In genomic region chr1:111620412-111620971, GRCh38 we compare ENCODE assay signal across 8 cellular contexts. TPM values are rescaled to one million over a fixed set of nuclear protein-coding genes. Genes with fewer than 3 reads are reported as not detected.
DNase-seq lines count a peak whose midpoint lies in the region; ATAC-seq and TF ChIP-seq lines count a peak whose summit lies in the region.

No MANE protein-coding gene starts in this region.

- H3K27ac ChIP-seq in CD4-positive, CD25-positive, alpha-beta regulatory T cell (ENCODE audit: insufficient read depth, low read length, poor library complexity, severe bottlenecking), result peak overlapping the region; percentile 91
- H3K27ac ChIP-seq in OCI-LY1 (ENCODE audit: low read depth, low read length, poor library complexity, severe bottlenecking), result peak overlapping the region; percentile 74
- H3K27ac ChIP-seq in coronary artery, result peak overlapping the region; percentile 95 to 98

- TF ChIP-seq CTCF in OCI-LY1 (IDR thresholded peaks at IDR 0.05; ENCODE audit: low read length) (no peak), coronary artery (IDR thresholded peaks at IDR 0.05) (no peak)

- H3K27ac Mint-ChIP-seq in CD4-positive, CD25-positive, alpha-beta regulatory T cell, result peak overlapping the region; percentile 95 to 97 (median 96)

- H3K79me2 ChIP-seq in OCI-LY1 (ENCODE audit: insufficient read depth, low read length), result peaks cover 49% of the 10 kb centered on the region

- peaks cover 74% of the 10 kb centered on the region for H3K4me1 ChIP-seq in CD4-positive, CD25-positive, alpha-beta regulatory T cell (ENCODE audit: control insufficient read depth, insufficient read depth, low read length, poor library complexity, severe bottlenecking)
- H3K4me1 ChIP-seq in OCI-LY1 (ENCODE audit: insufficient read depth, low read length, severe bottlenecking) (peaks cover 68% of the 10 kb centered on the region), mucosa of stomach (ENCODE audit: control insufficient read depth, insufficient read depth, low read length) (peaks cover 21% of the 10 kb centered on the region)

- H3K9me2 ChIP-seq in OCI-LY1 (ENCODE audit: low read depth, low read length), result no peaks in the 10 kb centered on the region

- H3K4me3 Mint-ChIP-seq in CD4-positive, CD25-positive, alpha-beta regulatory T cell, result peak overlapping the region; percentile 96 to 99 (median 98)

- H3K9ac ChIP-seq in OCI-LY1 (ENCODE audit: low read length) (peak overlapping the region; percentile 80), mucosa of stomach (ENCODE audit: low read length) (peak overlapping the region; percentile 84)

- H3F3A ChIP-seq in OCI-LY1 (ENCODE audit: insufficient read depth, low read length), result 0 out of 2 replicates have a peak, but pooled peaks cover 3% of the 10 kb centered on the region

- peaks cover 0 to 2% (median 0%) of the 10 kb centered on the region in 7 donors for H3K9me3 Mint-ChIP-seq in CD4-positive, CD25-positive, alpha-beta regulatory T cell

- peak overlapping the region; percentile 100 for H3K4me2 ChIP-seq in OCI-LY1 (ENCODE audit: low read length)

- no peaks in the 10 kb centered on the region for H3K9me3 ChIP-seq in CD4-positive, CD25-positive, alpha-beta regulatory T cell (ENCODE audit: control insufficient read depth in 2 of 2, low read length in 2 of 2)
- H3K9me3 ChIP-seq in OCI-LY1 (ENCODE audit: low read length) (no peaks in the 10 kb centered on the region), mucosa of stomach (ENCODE audit: control insufficient read depth, low read length) (no peaks in the 10 kb centered on the region)

- peaks cover 9% of the 10 kb centered on the region for H3K36me3 Mint-ChIP-seq in CD4-positive, CD25-positive, alpha-beta regulatory T cell

- ATAC-seq in CD4-positive, CD25-positive, alpha-beta regulatory T cell (ENCODE audit: low read depth in 2 of 2), result no peak
- ATAC-seq in GM21619 (IDR thresholded peaks at IDR 0.05; ENCODE audit: unreplicated experiment) (peak; percentile 10), HG03175 (IDR thresholded peaks at IDR 0.05; ENCODE audit: unreplicated experiment) (no peak)

- no peaks in the 10 kb centered on the region for H3K27me3 ChIP-seq in CD4-positive, CD25-positive, alpha-beta regulatory T cell (ENCODE audit: control insufficient read depth, insufficient read depth, low read length)
- H3K27me3 ChIP-seq in OCI-LY1 (ENCODE audit: insufficient read depth, low read length) (no peaks in the 10 kb centered on the region), mucosa of stomach (ENCODE audit: control insufficient read depth, insufficient read depth, low read length) (no peaks in the 10 kb centered on the region)

- no peaks in the 10 kb centered on the region for H4K20me1 ChIP-seq in OCI-LY1 (ENCODE audit: insufficient read depth, low read length)

- H3K36me3 ChIP-seq in CD4-positive, CD25-positive, alpha-beta regulatory T cell (ENCODE audit: control insufficient read depth, insufficient read depth, low read length), result no peaks in the 10 kb centered on the region
- H3K36me3 ChIP-seq in OCI-LY1 (ENCODE audit: insufficient read depth, low read length) (no peaks in the 10 kb centered on the region), mucosa of stomach (ENCODE audit: control insufficient read depth, insufficient read depth, low read length) (no peaks in the 10 kb centered on the region)

- H3K27me3 Mint-ChIP-seq in CD4-positive, CD25-positive, alpha-beta regulatory T cell, result no peaks in the 10 kb centered on the region

- peak in 1 of 3 donors; percentile 39 for DNase-seq in CD4-positive, CD25-positive, alpha-beta regulatory T cell
- DNase-seq in coronary artery (ENCODE audit: low spot score) (no peak), cerebellar nuclear complex (lab: John Stamatoyannopoulos, UW) (no peak), GM19240 (ENCODE audit: insufficient read length, low spot score) (no peak)

- peaks cover 40 to 75% (median 64%) of the 10 kb centered on the region in 4 donors for H3K4me1 Mint-ChIP-seq in CD4-positive, CD25-positive, alpha-beta regulatory T cell

- H2AFZ ChIP-seq in OCI-LY1 (ENCODE audit: low read length), result no peak overlapping the region

- peak overlapping the region; percentile 99 for H3K4me3 ChIP-seq in CD4-positive, CD25-positive, alpha-beta regulatory T cell (ENCODE audit: low read depth, low read length)
- H3K4me3 ChIP-seq in OCI-LY1 (ENCODE audit: low read depth, low read length, poor library complexity, severe bottlenecking), result peak overlapping the region; percentile 79
- H3K4me3 ChIP-seq in coronary artery, result peak overlapping the region; percentile 75
- H3K4me3 ChIP-seq in mucosa of stomach (ENCODE audit: low read length), result peak overlapping the region; percentile 71

RNA-seq across cellular contexts. Expression of gene RAP1A, which starts 0.9 kb away (rescaled TPM):
- 143 TPM for total RNA-seq in CD4-positive, CD25-positive, alpha-beta regulatory T cell
- 10 to 100 TPM; 72.8 to 91.3 (median 78.2) TPM for polyA plus RNA-seq in CD4-positive, CD25-positive, alpha-beta regulatory T cell
